18 cellular contexts compared by ENCODE assay signal in genomic region chr1:67722292-67722944, GRCh38. TPM values are rescaled to one million over a fixed set of nuclear protein-coding genes. Genes with fewer than 3 reads are reported as not detected.
DNase-seq lines count a peak whose midpoint lies in the region; ATAC-seq, FAIRE-seq and TF ChIP-seq lines count a peak whose summit lies in the region.
"Had no signal": no experiment of that assay in that cellular context is flagged by ENCODE, and none has a peak within 500 bp of the region (broad histone marks: within the 10 kb centered on the region; RNA-seq: fewer than 3 reads in every experiment).

No MANE protein-coding gene starts in this region.

- H3K18ac ChIP-seq in mesenchymal stem cell (ENCODE audit: low read depth in 1 of 2, low read length in 2 of 2): no peak overlapping the region

- no peak for ATAC-seq in A549
- peak; percentile 20; the same call in 1 of the 3 replicates for ATAC-seq in GM12878
- ATAC-seq in GM21528 (IDR thresholded peaks at IDR 0.05; ENCODE audit: low FRiP score, unreplicated experiment): no peak
- no peak for ATAC-seq in HG03571 (IDR thresholded peaks at IDR 0.05; ENCODE audit: unreplicated experiment)
- no peak for ATAC-seq in aorta (ENCODE audit: low FRiP score)
- ATAC-seq: T-cell had no signal

- H3K36me3 ChIP-seq in GM12878 (ENCODE audit: control insufficient read depth in 2 of 2, insufficient read depth in 2 of 2, low read length in 1 of 2) (no peaks in the 10 kb centered on the region), mesenchymal stem cell (ENCODE audit: control insufficient read depth in 1 of 2, insufficient read depth in 2 of 2, low read depth in 1 of 2, low read length in 2 of 2) (peaks cover 0 to 4% of the 10 kb centered on the region in 2 experiments), aorta (ENCODE audit: control insufficient read depth in 1 of 2, insufficient read depth in 2 of 2, low read length in 1 of 2) (no peaks in the 10 kb centered on the region)
- H3K36me3 ChIP-seq: upper lobe of left lung had no signal

- H3K9me3 ChIP-seq in A549 (no peaks in the 10 kb centered on the region), GM12878 (replicated peaks; ENCODE audit: control insufficient read depth, insufficient read depth, low read length) (no peaks in the 10 kb centered on the region), mesenchymal stem cell (ENCODE audit: control insufficient read depth, low read length) (no peaks in the 10 kb centered on the region), aorta (ENCODE audit: control insufficient read depth, low read length) (no peaks in the 10 kb centered on the region)
- H3K9me3 ChIP-seq: upper lobe of left lung had no signal

- FAIRE-seq in A549 (lab: Jason Lieb, UNC) (no peak), GM12878 (lab: Jason Lieb, UNC) (no peak)
- FAIRE-seq: A204.1 had no signal

- 87% methylated on average over 4 of the region's 4 CpGs for WGBS in A549 (ENCODE audit: missing lambda C conversion rate)
- 80% methylated on average over 4 of the region's 4 CpGs for WGBS in GM12878 (ENCODE audit: insufficient coverage, insufficient replicate concordance, low lambda C conversion rate, missing lambda C conversion rate)
- WGBS in mesenchymal stem cell: 71% methylated on average over 4 of the region's 4 CpGs
- WGBS in aorta, 2 donors: 47 to 48% methylated on average over 4 of the region's 4 CpGs

- no peak overlapping the region for H3K14ac ChIP-seq in mesenchymal stem cell (ENCODE audit: low read length in 2 of 2)

- peak overlapping the region; percentile 12 for H2AK5ac ChIP-seq in mesenchymal stem cell (ENCODE audit: low read length, severe bottlenecking)

- no peak for TF ChIP-seq POLR2A in A549 (IDR thresholded peaks at IDR 0.05; ENCODE audit: low read length)
- no peak for TF ChIP-seq POLR2A in GM12878 (IDR thresholded peaks at IDR 0.05; ENCODE audit: low read depth, low read length)

- no peak for DNase-seq in A549 (ENCODE audit: low read depth in 1 of 2, low spot score in 1 of 2)
- peak; percentile 45 for DNase-seq in M059J (ENCODE audit: low read depth)
- DNase-seq in GM12878 (ENCODE audit: low read depth, low spot score): no peak
- no peak for DNase-seq in mesenchymal stem cell
- DNase-seq in NCI-H446 treated with DMSO at 0.1 percent for 48 hours (lab: John Stamatoyannopoulos, UW): no peak
- no peak for DNase-seq in aorta
- DNase-seq: activated naive CD4-positive, alpha-beta T cell treated with anti-CD3 and anti-CD28 coated beads, Interleukin-2, amount 50 U/mL, for 16 hours; erythroblast; NCI-H1694 treated with DMSO at 0.1 percent for 48 hours; NCI-H510A treated with DMSO at 0.1 percent for 48 hours; nephron progenitor cell; retina; T-cell; upper lobe of left lung had no signal

- POLR2A ChIA-PET in A549 (lab: Yijun Ruan, JAX): no interaction called here
- POLR2A ChIA-PET in GM12878 (lab: Charles Lee): interaction anchor here (1.1 to 1.7 kb wide), 2 partner anchors 8 to 10 kb away, joined by 4 to 6 read pairs; no protein-coding TSS in a partner anchor

- no peak overlapping the region for H2BK120ac ChIP-seq in mesenchymal stem cell (ENCODE audit: low read depth, low read length)

- intact Hi-C loops in GM12878 (cut with micrococcal nuclease; ENCODE audit: unreplicated experiment) (no loop called here), aorta (cut with DNase I) (no loop called here)

- no peak overlapping the region for H3K4me3 ChIP-seq in A549
- no peak overlapping the region for H3K4me3 ChIP-seq in GM12878
- no peak overlapping the region for H3K4me3 ChIP-seq in mesenchymal stem cell (ENCODE audit: insufficient read depth in 1 of 2, low read depth in 1 of 2, low read length in 2 of 2)
- no peak overlapping the region for H3K4me3 ChIP-seq in aorta (ENCODE audit: low read length in 2 of 2)
- H3K4me3 ChIP-seq: upper lobe of left lung had no signal

- peak overlapping the region; percentile 51 for H2AFZ ChIP-seq in GM12878 (ENCODE audit: control insufficient read depth, low read depth, low read length)
- H2AFZ ChIP-seq in mesenchymal stem cell (ENCODE audit: low read depth, low read length): no peak overlapping the region

- H3K27me3 ChIP-seq in GM12878 (replicated peaks in 1 of 2; ENCODE audit: control insufficient read depth in 2 of 2, insufficient read depth in 2 of 2, low read length in 1 of 2): no peaks in the 10 kb centered on the region
- H3K27me3 ChIP-seq in mesenchymal stem cell (ENCODE audit: control insufficient read depth in 1 of 2, insufficient read depth in 1 of 2, low read length in 2 of 2): no peaks in the 10 kb centered on the region
- H3K27me3 ChIP-seq in aorta (ENCODE audit: control insufficient read depth in 1 of 2, insufficient read depth in 2 of 2, low read length in 1 of 2): no peaks in the 10 kb centered on the region
- H3K27me3 ChIP-seq: upper lobe of left lung had no signal

- no peak overlapping the region for H2BK5ac ChIP-seq in mesenchymal stem cell (ENCODE audit: low read depth, low read length, poor library complexity, severe bottlenecking)

- CTCF ChIA-PET in A549 (lab: Yijun Ruan, JAX) (interaction anchor here (1.3 kb wide), 1 partner anchor 38 kb away, joined by 6 read pairs; no protein-coding TSS in a partner anchor), GM12878 (lab: Yijun Ruan, JAX) (interaction anchor here (0.7 to 4.8 kb wide), 6 partner anchors 20 to 43 kb away, joined by 3 to 24 read pairs (median 4); no protein-coding TSS in a partner anchor)

- H4K8ac ChIP-seq in mesenchymal stem cell (ENCODE audit: low read length): no peak overlapping the region

- RAD21 ChIA-PET in GM12878 (lab: Charles Lee; ENCODE audit: unreplicated experiment): interaction anchor here (0.8 to 2.0 kb wide), 5 partner anchors 31 to 43 kb away, joined by 3 to 12 read pairs (median 4); no protein-coding TSS in a partner anchor

- SMC1A ChIA-PET in GM12878 (lab: Charles Lee; ENCODE audit: uncharacterized antibody, unreplicated experiment): interaction anchor here (1.4 to 6.4 kb wide), 6 partner anchors 8 to 38 kb away, joined by 4 to 33 read pairs (median 8); no protein-coding TSS in a partner anchor

- peaks cover 24% of the 10 kb centered on the region for H3K79me1 ChIP-seq in mesenchymal stem cell (replicated peaks; ENCODE audit: low read length, poor library complexity, severe bottlenecking)

- BruUV-seq in GM12878 (replicated peaks; lab: Mats Ljungman, UMichigan): no TSS peak

- in situ Hi-C loops in GM12878 (cut with MboI): no loop called here

- H2BK15ac ChIP-seq in mesenchymal stem cell (ENCODE audit: low read depth, poor library complexity, severe bottlenecking): no peak overlapping the region

- H3K4me1 ChIP-seq in A549: peaks cover 82% of the 10 kb centered on the region
- peaks cover 3% of the 10 kb centered on the region; the same call in 1 of the 2 replicates for H3K4me1 ChIP-seq in GM12878 (ENCODE audit: control insufficient read depth, insufficient read depth, low read length)
- H3K4me1 ChIP-seq in mesenchymal stem cell (ENCODE audit: control insufficient read depth, insufficient read depth, low read depth, low read length): peaks cover 24% of the 10 kb centered on the region
- H3K4me1 ChIP-seq in aorta (ENCODE audit: control insufficient read depth in 1 of 2, insufficient read depth in 2 of 2, low read length in 2 of 2): peaks cover 0 to 21% of the 10 kb centered on the region in 2 donors

- H3K27ac ChIP-seq in A549: peak overlapping the region; percentile 7 to 24; a peak in 1 of 6 replicates
- H3K27ac ChIP-seq in GM12878 (ENCODE audit: control insufficient read depth, insufficient read depth): no peak overlapping the region
- H3K27ac ChIP-seq in mesenchymal stem cell (ENCODE audit: low read length, poor library complexity, severe bottlenecking): no peak overlapping the region
- peak overlapping the region in 1 of 2 donors; percentile 89 for H3K27ac ChIP-seq in aorta (ENCODE audit: low read depth in 1 of 2, low read length in 2 of 2)
- H3K27ac ChIP-seq: KMS-11, upper lobe of left lung had no signal

- peak overlapping the region in 1 of 2 experiments; percentile 8 for H3K4ac ChIP-seq in mesenchymal stem cell (ENCODE audit: low read depth in 1 of 2, low read length in 2 of 2)

- TF ChIP-seq CTCF in A549 (IDR thresholded peaks at IDR 0.05) (no peak), GM12878 (IDR thresholded peaks at IDR 0.05 in 2 of 3, conservative IDR thresholded peaks at IDR 0.05 in 1 of 3; ENCODE audit: control insufficient read depth in 2 of 3, extremely low read depth in 1 of 3, insufficient read depth in 1 of 3, low read depth in 3 of 3, low read length in 3 of 3) (no peak)

- peak overlapping the region in 1 of 2 experiments; percentile 66 for H2BK12ac ChIP-seq in mesenchymal stem cell (ENCODE audit: low read length in 2 of 2)

- H3K4me2 ChIP-seq in A549: no peak overlapping the region
- no peak overlapping the region for H3K4me2 ChIP-seq in GM12878 (ENCODE audit: control insufficient read depth, insufficient read depth)
- no peak overlapping the region for H3K4me2 ChIP-seq in mesenchymal stem cell (ENCODE audit: low read length, poor library complexity, severe bottlenecking)
- H3K4me2 ChIP-seq: KMS-11 had no signal

- H3K23ac ChIP-seq in mesenchymal stem cell (ENCODE audit: low read length in 2 of 2): no peak overlapping the region

- TF ChIP-seq EP300 in A549 (IDR thresholded peaks at IDR 0.05): no peak
- TF ChIP-seq EP300 in GM12878 (IDR thresholded peaks at IDR 0.05; ENCODE audit: borderline replicate concordance in 1 of 2, control insufficient read depth in 1 of 2, low read depth in 2 of 2, low read length in 2 of 2): no peak

- no peak for TF ChIP-seq RAD21 in A549 (conservative IDR thresholded peaks at IDR 0.05 in 1 of 2, IDR thresholded peaks at IDR 0.05 in 1 of 2)
- no peak for TF ChIP-seq RAD21 in GM12878 (IDR thresholded peaks at IDR 0.05; ENCODE audit: insufficient read depth, low read depth, low read length)

- H3K9ac ChIP-seq in GM12878 (ENCODE audit: control insufficient read depth, insufficient read depth, low read length) (no peak overlapping the region), mesenchymal stem cell (ENCODE audit: low read length) (no peak overlapping the region)
- H3K9ac ChIP-seq: KMS-11 had no signal

- no peak overlapping the region for H4K91ac ChIP-seq in mesenchymal stem cell (ENCODE audit: low read length)

- no peaks in the 10 kb centered on the region for H4K20me1 ChIP-seq in GM12878 (ENCODE audit: control insufficient read depth, insufficient read depth)

- no peaks in the 10 kb centered on the region for H3K79me2 ChIP-seq in GM12878 (ENCODE audit: control insufficient read depth, insufficient read depth, low read length)

RNA-seq across cellular contexts. Expression of gene GADD45A, which starts 37.4 kb away (rescaled TPM):
- 26.6 and 44.7 TPM in 2 replicates for polyA plus RNA-seq in A549 (2011; rRNA removed)
- 67.8 and 72.1 TPM in 2 replicates for polyA plus RNA-seq in A549 (2012; cell fraction: cytosol; rRNA removed)
- 113 and 126 TPM in 2 replicates for polyA plus RNA-seq in A549 (2012; cell fraction: nucleus; rRNA removed)
- polyA plus RNA-seq in A549 (2017; fragmentation: RNase III; extraction: RNeasy Plus Mini Kit Qiagen cat#74134 plus additional on column Dnase treatment): 36.0 to 49.6 TPM (median 41.6 TPM) in 3 replicates
- polyA minus RNA-seq in A549 (2011; rRNA and poly(A)+ RNA removed): 4.6 and 7.2 TPM in 2 replicates
- total RNA-seq in M059J (2014; rRNA removed; shearing (Covaris generic)): 46.6 and 48.8 TPM in 2 replicates
- total RNA-seq in GM12878 (2013; cell fraction: nucleolus; rRNA removed): 18.1 and 22.4 TPM in 2 replicates
- total RNA-seq in GM12878 (2014; rRNA removed): 18.4 and 19.7 TPM in 2 replicates
- total RNA-seq in GM12878 (2014; rRNA removed; fragmentation: Illumina TruSeq; extraction: Trizol): 13.0 and 14.6 TPM in 2 replicates
- total RNA-seq in GM12878 (2021): 25.7 and 26.1 TPM in 2 replicates
- 14.5 TPM for polyA plus RNA-seq in GM12878 (2011; ENCODE audit: low read depth)
- polyA plus RNA-seq in GM12878 (2011; rRNA removed): 20.6 and 27.8 TPM in 2 replicates
- 24.3 and 24.4 TPM in 2 replicates for polyA plus RNA-seq in GM12878 (2011; cell fraction: cytosol; rRNA removed)
- polyA plus RNA-seq in GM12878 (2011; cell fraction: nucleus; rRNA removed): 41.6 and 53.4 TPM in 2 replicates
- 31.6 and 44.9 TPM in 2 replicates for polyA plus RNA-seq in GM12878 (2012)
- 16.1 and 29.0 TPM in 2 replicates for polyA plus RNA-seq in GM12878 (2014; fragmentation: Illumina TruSeq; extraction: Trizol)
- 1 to 10 TPM; 4.7 to 9.3 TPM for polyA plus RNA-seq in GM12878 (2014; fragmentation: Nextera tagmentation; extraction: Ambion mirVana)
- 18.7 and 20.0 TPM in 2 replicates for polyA plus RNA-seq in GM12878 (2014; rRNA removed)
- polyA plus RNA-seq in GM12878 (2016; fragmentation: Nextera tagmentation; extraction: Ambion mirVana): 10 to 100 TPM; 41.2 to 48.9 TPM
- polyA minus RNA-seq in GM12878 (2011; rRNA and poly(A)+ RNA removed): 5.9 and 6.2 TPM in 2 replicates
- 8.7 and 13.5 TPM in 2 replicates for polyA minus RNA-seq in GM12878 (2011; cell fraction: cytosol; rRNA and poly(A)+ RNA removed)
- polyA minus RNA-seq in GM12878 (2011; cell fraction: nucleus; rRNA and poly(A)+ RNA removed): 29.6 and 39.4 TPM in 2 replicates
- 46.4 TPM for polyA plus RNA-seq in mesenchymal stem cell (2013, experiment 1 of 2)
- 48.5 TPM for polyA plus RNA-seq in mesenchymal stem cell (2013, experiment 2 of 2)
- 100 to 1,000 TPM in 1 of 2 donors, 10 to 100 TPM in 1; 49.7 to 158 TPM for total RNA-seq in aorta
- polyA plus RNA-seq in aorta: 100 to 1,000 TPM; 154 to 186 TPM

Comparison
In these comparisons a context has a peak if more than half of its experiments do, and no peak if none do; other contexts are left out.
1. H3K27ac ChIP-seq: peak in A549 (2 of 2); none in GM12878 (single experiment) and mesenchymal stem cell (single experiment).